ENCODE assay signal across 12 cellular contexts in the genomic region with DNA sequence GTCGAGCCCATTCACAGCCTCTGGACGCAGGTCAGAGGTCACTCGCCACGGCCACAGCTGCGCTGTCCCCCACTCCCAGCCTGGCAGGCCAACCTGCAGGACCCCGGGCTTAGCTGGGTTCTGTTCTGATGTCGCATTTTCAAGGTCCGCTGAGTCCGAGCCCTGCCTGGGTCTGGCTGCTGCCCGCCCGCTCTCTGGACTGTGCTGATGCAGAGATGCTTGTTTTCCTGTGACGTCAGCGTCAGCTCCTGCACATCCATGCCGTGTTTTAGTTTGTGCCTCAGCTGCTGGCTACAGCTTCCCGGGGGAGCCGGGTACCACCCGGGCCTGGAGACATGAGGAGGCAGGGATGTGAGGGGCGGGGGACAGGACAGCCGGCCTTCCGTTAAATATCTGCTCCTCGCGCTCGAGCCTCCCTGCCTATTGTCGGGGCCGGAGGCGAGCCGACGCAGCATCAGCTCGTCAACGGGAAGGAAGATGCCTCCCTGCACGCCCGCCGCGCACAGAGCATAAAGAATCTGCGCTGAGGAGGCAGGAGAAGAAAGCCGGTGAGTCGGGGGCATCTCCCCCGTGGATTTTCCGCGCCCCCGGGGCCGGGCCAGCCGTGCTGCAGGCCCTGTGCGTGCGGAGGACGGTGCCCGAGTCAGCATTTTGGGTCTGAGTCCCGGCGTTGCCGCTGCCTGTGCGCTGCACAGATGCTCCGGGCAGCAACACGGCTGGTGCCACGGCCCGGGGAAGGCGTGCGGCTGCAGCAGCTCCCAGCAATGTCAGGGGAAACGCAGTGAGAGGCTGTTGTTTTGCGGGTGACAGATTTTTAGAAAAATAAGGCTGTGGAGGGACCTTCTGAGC. TPM values are rescaled to one million over a fixed set of nuclear protein-coding genes. Genes with fewer than 3 reads are reported as not detected.
DNase-seq lines count a peak whose midpoint lies in the region; ATAC-seq and TF ChIP-seq lines count a peak whose summit lies in the region.
"Had no signal": no experiment of that assay in that cellular context is flagged by ENCODE, and none has a peak within 500 bp of the region (broad histone marks: within the 10 kb centered on the region; RNA-seq: fewer than 3 reads in every experiment).

No MANE protein-coding gene starts in this region.

- no peak overlapping the region for H3K9ac ChIP-seq in H9 (ENCODE audit: extremely low read depth, insufficient read length, low read length)

- intact Hi-C loops in gastrocnemius medialis (cut with DNase I; ENCODE audit: low total_unique reads), result no loop called here

- H3K27me3 ChIP-seq in H9 (ENCODE audit: insufficient read depth, low read length) (no peaks in the 10 kb centered on the region), kidney epithelial cell (ENCODE audit: control insufficient read depth, insufficient read depth, low read length) (peaks cover 5% of the 10 kb centered on the region), gastrocnemius medialis (peaks cover 51 to 59% (median 58%) of the 10 kb centered on the region in 3 donors)

- no peaks in the 10 kb centered on the region; the same call in 1 of the 2 replicates for H3K27me3 Mint-ChIP-seq in H9 (ENCODE audit: low read depth)

- no peaks in the 10 kb centered on the region for H4K20me1 ChIP-seq in H9 (ENCODE audit: control insufficient read depth, insufficient read depth, insufficient read length)

- no peak overlapping the region for H2BK15ac ChIP-seq in H9 (ENCODE audit: low read depth, low read length)

- no peak for TF ChIP-seq CTCF in AG04449 (IDR thresholded peaks at IDR 0.05; ENCODE audit: insufficient read depth, low read length, missing control alignments)
- TF ChIP-seq CTCF in H9 (conservative IDR thresholded peaks at IDR 0.05), result no peak
- TF ChIP-seq CTCF in astrocyte of the spinal cord (IDR thresholded peaks at IDR 0.05; ENCODE audit: low read depth, low read length), result no peak
- no peak for TF ChIP-seq CTCF in kidney epithelial cell (IDR thresholded peaks at IDR 0.05; ENCODE audit: insufficient read depth, low read length, poor library complexity, severe bottlenecking)
- no peak for TF ChIP-seq CTCF in gastrocnemius medialis (IDR thresholded peaks at IDR 0.05 in 4 of 5, conservative IDR thresholded peaks at IDR 0.05 in 1 of 5)

- whole genome bisulfite sequencing in H9 (ENCODE audit: extremely low coverage, insufficient read length, low lambda C conversion rate), result no CpG with 5 or more reads among the region's 59 CpGs

- H2AK5ac ChIP-seq in H9 (ENCODE audit: insufficient read length, low read length), result no peak overlapping the region

- no peak overlapping the region for H4K5ac ChIP-seq in H9 (ENCODE audit: insufficient read length, low read depth, low read length)

- H3K9me3 Mint-ChIP-seq in H9, result peaks cover 13 to 15% of the 10 kb centered on the region in 2 experiments

- POLR2A ChIA-PET in AG04449 (lab: Yijun Ruan, JAX), result no interaction called here

- no peak overlapping the region for H3K18ac ChIP-seq in H9 (ENCODE audit: insufficient read length, low read depth, low read length)

- H3K56ac ChIP-seq in H9 (ENCODE audit: insufficient read length, low read depth, low read length), result no peak overlapping the region

- no peak overlapping the region for H2BK20ac ChIP-seq in H9 (ENCODE audit: low read depth, low read length, poor library complexity, severe bottlenecking)

- H3K79me1 ChIP-seq in H9 (ENCODE audit: insufficient read depth, low read depth, low read length, poor library complexity, severe bottlenecking), result no peaks in the 10 kb centered on the region

- in situ Hi-C loops in astrocyte of the spinal cord (cut with HindIII; ENCODE audit: low sequenced_read_pairs), result no loop called here
- in situ Hi-C loops in gastrocnemius medialis (cut with MboI; ENCODE audit: low sequenced_read_pairs in 4 of 4), result no loop called here

- ATAC-seq in gastrocnemius medialis, result no peak
- ATAC-seq: activated CD8-positive, alpha-beta T cell treated with anti-CD3 and anti-CD28 coated beads, Interleukin-2, amount 10 ng/mL, durations not matched to agents 7 days and 5 days had no signal

- no peak overlapping the region for H4K91ac ChIP-seq in H9 (ENCODE audit: insufficient read length, low read depth, low read length)

- no peaks in the 10 kb centered on the region for H3K23me2 ChIP-seq in H9 (ENCODE audit: insufficient read length, low read depth, low read length, poor library complexity, severe bottlenecking)

- no peak overlapping the region for H3K4ac ChIP-seq in H9 (ENCODE audit: low read depth, low read length)

- H3K23ac ChIP-seq in H9 (ENCODE audit: insufficient read length, low read depth, low read length), result no peak overlapping the region

- H2AFZ ChIP-seq in H9 (ENCODE audit: low read length), result no peak overlapping the region

- no peak overlapping the region for H3K4me3 Mint-ChIP-seq in H9
- H3K4me3 Mint-ChIP-seq: activated CD8-positive, alpha-beta T cell treated with anti-CD3 and anti-CD28 coated beads, Interleukin-2, amount 10 ng/mL, durations not matched to agents 7 days and 5 days had no signal

- no peaks in the 10 kb centered on the region for H3K4me1 ChIP-seq in H9 (ENCODE audit: insufficient read depth, low read length)
- no peaks in the 10 kb centered on the region for H3K4me1 ChIP-seq in gastrocnemius medialis

- no peak overlapping the region for H3K4me2 ChIP-seq in H9 (ENCODE audit: insufficient read depth, insufficient read length, low read length)

- no peak overlapping the region for H4K8ac ChIP-seq in H9 (replicated peaks; ENCODE audit: insufficient read length, low read depth, low read length)

- H3K36me3 Mint-ChIP-seq in H9 (ENCODE audit: insufficient read depth in 1 of 3, low read depth in 3 of 3), result peaks cover 24 to 34% (median 27%) of the 10 kb centered on the region in 3 experiments

- H3K36me3 ChIP-seq in kidney epithelial cell (ENCODE audit: control insufficient read depth, insufficient read depth, low read length) (no peaks in the 10 kb centered on the region), gastrocnemius medialis (no peaks in the 10 kb centered on the region)

- no peak overlapping the region for H2BK5ac ChIP-seq in H9 (ENCODE audit: insufficient read length, low read length)

- TF ChIP-seq POLR2A in gastrocnemius medialis (IDR thresholded peaks at IDR 0.05), result no peak

- H3K27ac ChIP-seq in H9 (ENCODE audit: insufficient read length, low read depth, low read length) (no peak overlapping the region), gastrocnemius medialis (no peak overlapping the region)
- H3K27ac ChIP-seq: RWPE1 had no signal

- H3K79me2 ChIP-seq in H9 (ENCODE audit: insufficient read depth, low read length), result peaks cover 1% of the 10 kb centered on the region; the same call in 1 of the 2 replicates

- H3K14ac ChIP-seq in H9 (ENCODE audit: insufficient read depth, low read length), result no peak overlapping the region

- H3K27ac Mint-ChIP-seq in H9, result peak overlapping the region in 2 of 3 experiments; percentile 55 to 61; a peak in 3 of 7 replicates
- H3K27ac Mint-ChIP-seq: activated CD8-positive, alpha-beta T cell treated with anti-CD3 and anti-CD28 coated beads, Interleukin-2, amount 10 ng/mL, durations not matched to agents 7 days and 5 days had no signal

- DNase-seq in AG04449 (ENCODE audit: low read depth, low spot score) (no peak), H9 (no peak), astrocyte of the spinal cord (ENCODE audit: low read depth, low spot score) (peak; percentile 51), kidney epithelial cell (ENCODE audit: low read depth) (no peak), Kasumi-1 (lab: John Stamatoyannopoulos, UW) (no peak), gastrocnemius medialis (no peak)
- no peak for DNase-seq in activated CD4-positive, alpha-beta T cell treated with anti-CD3 and anti-CD28 coated beads, Interleukin-2, amount 50 U/mL, for 1 hour
- no peak for DNase-seq in stimulated activated CD4-positive, alpha-beta T cell treated with anti-CD3 and anti-CD28 coated beads, Interleukin-1b, Interleukin-23, amount 100 ng/mL, for 48 hours
- DNase-seq: activated CD8-positive, alpha-beta T cell treated with anti-CD3 and anti-CD28 coated beads, Interleukin-2, amount 10 ng/mL, durations not matched to agents 7 days and 5 days; central memory CD4-positive, alpha-beta T cell; stimulated activated naive CD4-positive, alpha-beta T cell treated with Interleukin-2 at 50 U/mL for 16 hours had no signal

- no peak overlapping the region for H3T11ph ChIP-seq in H9 (ENCODE audit: low read length)

- CTCF ChIA-PET in AG04449 (lab: Yijun Ruan, JAX), result interaction anchor here (0.7 to 1.6 kb wide), 4 partner anchors 15 to 66 kb away, joined by 3 to 4 read pairs (median 4); no protein-coding TSS in a partner anchor

- peaks cover 2 to 13% of the 10 kb centered on the region in 2 experiments; a peak in 2 of 4 replicates for H3K4me1 Mint-ChIP-seq in H9

- no peak overlapping the region for H2BK120ac ChIP-seq in H9 (ENCODE audit: low read depth, low read length, poor library complexity, severe bottlenecking)

- no peak overlapping the region for H2BK12ac ChIP-seq in H9 (ENCODE audit: insufficient read length, low read depth, low read length)

- H3K4me3 ChIP-seq in AG04449 (ENCODE audit: low read depth, low read length), result peak overlapping the region; percentile 54
- peak overlapping the region; percentile 39 for H3K4me3 ChIP-seq in astrocyte of the spinal cord (ENCODE audit: low read depth, low read length)
- peak overlapping the region; percentile 5 for H3K4me3 ChIP-seq in kidney epithelial cell (ENCODE audit: low read depth, low read length)
- no peak overlapping the region for H3K4me3 ChIP-seq in gastrocnemius medialis

- peaks cover 5% of the 10 kb centered on the region for H3K9me3 ChIP-seq in H9 (ENCODE audit: control insufficient read depth, low read depth, low read length)
- peaks cover 0 to 14% (median 0%) of the 10 kb centered on the region in 3 donors for H3K9me3 ChIP-seq in gastrocnemius medialis

RNA-seq across cellular contexts. Expression of gene PRKCZ, which starts 23.4 kb away (rescaled TPM):
- 42.0 and 48.4 TPM in 2 replicates for total RNA-seq in H9 (2021)
- total RNA-seq in kidney epithelial cell, result 37.0 and 37.6 TPM in 2 replicates
- total RNA-seq in gastrocnemius medialis, result under 1 TPM in 2 of 4 donors, not detected in 2; 0.16 to 0.87 TPM

RNA-seq across cellular contexts. Expression of gene GABRD, which starts 54.5 kb away (rescaled TPM):
- total RNA-seq in H9 (2021), result 0.59 and 0.83 TPM in 2 replicates
- total RNA-seq in kidney epithelial cell, result not detected in 2 replicates
- total RNA-seq in gastrocnemius medialis, result 1 to 10 TPM in 1 of 4 donors, not detected in 3; 1.9 TPM
- total RNA-seq: activated CD8-positive, alpha-beta T cell treated with anti-CD3 and anti-CD28 coated beads, Interleukin-2, amount 10 ng/mL, durations not matched to agents 7 days and 5 days had no signal

Comparison
In these comparisons a context has a peak if more than half of its experiments do, and no peak if none do; other contexts are left out.
1. H3K4me3 ChIP-seq: peak in AG04449 (single experiment), astrocyte of the spinal cord (single experiment) and kidney epithelial cell (single experiment); none in gastrocnemius medialis (0 of 4).
2. RNA of gene PRKCZ, which starts 23.4 kb away (total RNA-seq): 42.0 to 48.4 TPM in H9 and 37.0 to 37.6 TPM in kidney epithelial cell; 0.16 to 0.87 TPM in gastrocnemius medialis; every median in the first group is over 10 times any median in the second.